Comparison of ENCODE assay signal across 16 cellular contexts in genomic region chr17:75244133-75244866, GRCh38. TPM values are rescaled to one million over a fixed set of nuclear protein-coding genes. Genes with fewer than 3 reads are reported as not detected.
DNase-seq lines count a peak whose midpoint lies in the region; ATAC-seq and TF ChIP-seq lines count a peak whose summit lies in the region.
"Had no signal": no experiment of that assay in that cellular context is flagged by ENCODE, and none has a peak within 500 bp of the region (broad histone marks: within the 10 kb centered on the region; RNA-seq: fewer than 3 reads in every experiment).

No MANE protein-coding gene starts in this region.

- DNase-seq in activated naive CD4-positive, alpha-beta T cell (lab: John Stamatoyannopoulos, UW) = no peak
- DNase-seq in OCI-LY7 (ENCODE audit: low spot score) (peak; percentile 94), aorta (no peak), occipital lobe (lab: John Stamatoyannopoulos, UW) (no peak), KBM-7 (no peak), hepatic stellate cell (ENCODE audit: low spot score) (no peak)
- no peak for DNase-seq in effector memory CD4-positive, alpha-beta T cell
- DNase-seq: activated CD4-positive, alpha-beta T cell treated with anti-CD3 and anti-CD28 coated beads, Interleukin-2, amount 50 U/mL, for 1 hour; amygdala; effector CD4-positive, alpha-beta T cell; heart left ventricle; IMR-90; psoas muscle; stimulated activated CD4-positive, alpha-beta T cell treated with anti-CD3 and anti-CD28 coated beads, Interleukin-4, amount 100 ng/mL, for 24 hours had no signal

- H3K27ac ChIP-seq in OCI-LY7 (ENCODE audit: low read depth, low read length, poor library complexity, severe bottlenecking) (peak overlapping the region; percentile 75), aorta (ENCODE audit: low read depth in 1 of 2, low read length in 2 of 2) (no peak overlapping the region)
- H3K27ac ChIP-seq in effector memory CD4-positive, alpha-beta T cell (ENCODE audit: insufficient read depth, low read length, poor library complexity, severe bottlenecking) = peak overlapping the region; percentile 67
- H3K27ac ChIP-seq: heart left ventricle, psoas muscle, suprapubic skin had no signal

- no peak for ATAC-seq in aorta (ENCODE audit: low FRiP score)
- ATAC-seq: heart left ventricle had no signal

- H3K27me3 Mint-ChIP-seq in activated naive CD4-positive, alpha-beta T cell treated with anti-CD3 and anti-CD28 coated beads, Interleukin-2, amount 50 U/mL, for 24 hours = no peaks in the 10 kb centered on the region

- H3K4me3 ChIP-seq in OCI-LY7 (ENCODE audit: low read depth, low read length, poor library complexity, severe bottlenecking) (peak overlapping the region; percentile 38), aorta (ENCODE audit: low read length in 2 of 2) (no peak overlapping the region)
- no peak overlapping the region for H3K4me3 ChIP-seq in effector memory CD4-positive, alpha-beta T cell (ENCODE audit: insufficient read depth, low read depth, low read length, poor library complexity, severe bottlenecking)
- H3K4me3 ChIP-seq: heart left ventricle, psoas muscle, suprapubic skin had no signal

- H3K36me3 Mint-ChIP-seq in activated naive CD4-positive, alpha-beta T cell treated with anti-CD3 and anti-CD28 coated beads, Interleukin-2, amount 50 U/mL, for 24 hours = peaks cover 10% of the 10 kb centered on the region

- H3K36me3 ChIP-seq in OCI-LY7 (ENCODE audit: insufficient read depth, low read length) (peaks cover 84% of the 10 kb centered on the region), aorta (ENCODE audit: control insufficient read depth in 1 of 2, insufficient read depth in 2 of 2, low read length in 1 of 2) (peaks cover 0 to 9% of the 10 kb centered on the region in 2 donors)
- peaks cover 56% of the 10 kb centered on the region for H3K36me3 ChIP-seq in effector memory CD4-positive, alpha-beta T cell (ENCODE audit: control insufficient read depth, insufficient read depth, low read length)

- WGBS in aorta, 2 donors = 87 to 91% methylated on average over 22 of the region's 22 CpGs

- no peaks in the 10 kb centered on the region for H3K27me3 ChIP-seq in effector memory CD4-positive, alpha-beta T cell (replicated peaks; ENCODE audit: control insufficient read depth, insufficient read depth, low read length, poor library complexity, severe bottlenecking)
- H3K27me3 ChIP-seq in aorta (ENCODE audit: control insufficient read depth in 1 of 2, insufficient read depth in 2 of 2, low read length in 1 of 2) = no peaks in the 10 kb centered on the region
- H3K27me3 ChIP-seq: heart left ventricle, suprapubic skin had no signal

- intact Hi-C loops in OCI-LY7 (cut with micrococcal nuclease; ENCODE audit: unreplicated experiment) = loop anchor here (1.0 to 5.0 kb wide), 2 partner anchors 37 to 168 kb away; partner anchors contain the start of gene NUP85
- intact Hi-C loops in aorta (cut with DNase I) = no loop called here

- no peaks in the 10 kb centered on the region for H3K9me2 ChIP-seq in OCI-LY7 (ENCODE audit: insufficient read depth, low read length)

- H3K27ac Mint-ChIP-seq in activated naive CD4-positive, alpha-beta T cell treated with anti-CD3 and anti-CD28 coated beads, Interleukin-2, amount 50 U/mL, for 24 hours = peak overlapping the region; percentile 39

- CTCF ChIA-PET in OCI-LY7 (lab: Charles Lee; ENCODE audit: unreplicated experiment) = interaction anchor here (0.9 to 1.6 kb wide), 2 partner anchors 16 to 25 kb away, joined by 3 to 6 read pairs; no protein-coding TSS in a partner anchor

- H3K79me2 ChIP-seq in OCI-LY7 (ENCODE audit: insufficient read depth, low read depth, low read length) = peaks cover 13% of the 10 kb centered on the region

- peaks cover 40% of the 10 kb centered on the region for H3K4me1 Mint-ChIP-seq in activated naive CD4-positive, alpha-beta T cell treated with anti-CD3 and anti-CD28 coated beads, Interleukin-2, amount 50 U/mL, for 24 hours

- H3K4me3 Mint-ChIP-seq in activated naive CD4-positive, alpha-beta T cell treated with anti-CD3 and anti-CD28 coated beads, Interleukin-2, amount 50 U/mL, for 24 hours = peak overlapping the region; percentile 12

- H3K9me3 ChIP-seq in OCI-LY7 (ENCODE audit: low read length) (no peaks in the 10 kb centered on the region), aorta (ENCODE audit: control insufficient read depth, low read length) (no peaks in the 10 kb centered on the region)
- no peaks in the 10 kb centered on the region for H3K9me3 ChIP-seq in effector memory CD4-positive, alpha-beta T cell (ENCODE audit: control insufficient read depth, low read length)
- H3K9me3 ChIP-seq: heart left ventricle, psoas muscle, suprapubic skin had no signal

- TF ChIP-seq CTCF in OCI-LY7 (conservative IDR thresholded peaks at IDR 0.05; ENCODE audit: low read length) = no peak

- peak overlapping the region; percentile 1; the same call in 1 of the 2 replicates for H2AFZ ChIP-seq in OCI-LY7 (ENCODE audit: low read length)

- H3K4me2 ChIP-seq in OCI-LY7 (ENCODE audit: low read length) = peak overlapping the region; percentile 70

- BruUV-seq in OCI-LY7 (replicated peaks; lab: Mats Ljungman, UMichigan) = no TSS peak

- in situ Hi-C loops in KBM-7 (cut with MboI; ENCODE audit: low pct_unique_long_range_greater_than_20kb, low sequenced_read_pairs) = no loop called here

- POLR2A ChIA-PET in OCI-LY7 (lab: Charles Lee) = interaction anchor here (0.6 to 1.6 kb wide), 5 partner anchors 16 to 72 kb away, joined by 3 to 13 read pairs (median 5); partner anchors contain the start of genes MRPS7 and NUP85

- H3K4me1 ChIP-seq in OCI-LY7 (ENCODE audit: insufficient read depth, low read length, poor library complexity, severe bottlenecking) = peaks cover 58% of the 10 kb centered on the region
- H3K4me1 ChIP-seq in effector memory CD4-positive, alpha-beta T cell (ENCODE audit: control insufficient read depth, insufficient read depth, low read length, poor library complexity, severe bottlenecking) = peaks cover 33% of the 10 kb centered on the region
- H3K4me1 ChIP-seq in aorta (ENCODE audit: control insufficient read depth in 1 of 2, insufficient read depth in 2 of 2, low read length in 2 of 2) = no peaks in the 10 kb centered on the region

- H4K20me1 ChIP-seq in OCI-LY7 (ENCODE audit: insufficient read depth, low read length) = no peaks in the 10 kb centered on the region

- no peaks in the 10 kb centered on the region for H3K9me3 Mint-ChIP-seq in activated naive CD4-positive, alpha-beta T cell treated with anti-CD3 and anti-CD28 coated beads, Interleukin-2, amount 50 U/mL, for 24 hours

RNA-seq across cellular contexts. Expression of gene GGA3, which starts 17.1 kb away (rescaled TPM):
- 52.3 and 77.6 TPM in 2 replicates for total RNA-seq in OCI-LY7 (2014; rRNA removed; shearing (Covaris generic))
- total RNA-seq in OCI-LY7 (2022) (106 and 122 TPM in 2 replicates), aorta (10 to 100 TPM; 38.9 to 51.0 TPM), occipital lobe (17.6 TPM)
- polyA plus RNA-seq in aorta = 10 to 100 TPM in 1 of 2 donors, 1 to 10 TPM in 1; 5.6 to 30.8 TPM

RNA-seq across cellular contexts. Expression of gene MRPS7, which starts 17.4 kb away (rescaled TPM):
- 123 and 127 TPM in 2 replicates for total RNA-seq in OCI-LY7 (2014; rRNA removed; shearing (Covaris generic))
- total RNA-seq in OCI-LY7 (2022) (90.2 and 103 TPM in 2 replicates), aorta (10 to 100 TPM; 24.6 to 26.6 TPM), occipital lobe (29.5 TPM)
- polyA plus RNA-seq in aorta = 10 to 100 TPM; 37.9 to 38.8 TPM

RNA-seq across cellular contexts. Expression of gene MIF4GD, which starts 26.7 kb away (rescaled TPM):
- total RNA-seq in OCI-LY7 (2014; rRNA removed; shearing (Covaris generic)) = 69.4 and 70.9 TPM in 2 replicates
- total RNA-seq in OCI-LY7 (2022) (132 and 139 TPM in 2 replicates), aorta (10 to 100 TPM; 26.2 to 27.4 TPM), occipital lobe (5.0 TPM)
- polyA plus RNA-seq in aorta = 10 to 100 TPM; 27.7 to 33.0 TPM

RNA-seq across cellular contexts. Expression of gene NUP85, which starts 38.8 kb away (rescaled TPM):
- total RNA-seq in OCI-LY7 (2014; rRNA removed; shearing (Covaris generic)) = 129 and 130 TPM in 2 replicates
- total RNA-seq in OCI-LY7 (2022) (187 and 219 TPM in 2 replicates), aorta (10 to 100 TPM; 71.0 to 76.2 TPM), occipital lobe (25.1 TPM)
- 10 to 100 TPM; 17.2 to 99.5 TPM for polyA plus RNA-seq in aorta

RNA-seq across cellular contexts. Expression of gene SLC25A19, which starts 44.9 kb away (rescaled TPM):
- total RNA-seq in OCI-LY7 (2014; rRNA removed; shearing (Covaris generic)) = 113 TPM in 2 replicates
- total RNA-seq in OCI-LY7 (2022) (118 and 144 TPM in 2 replicates), aorta (10 to 100 TPM in 1 of 2 donors, 1 to 10 TPM in 1; 8.0 to 15.7 TPM), occipital lobe (4.4 TPM)
- polyA plus RNA-seq in aorta = 1 to 10 TPM; 5.0 to 7.8 TPM

Comparison
In these comparisons a context has a peak if more than half of its experiments do, and no peak if none do; other contexts are left out.
1. H3K27ac ChIP-seq: peak in OCI-LY7 (single experiment) and effector memory CD4-positive, alpha-beta T cell (single experiment); none in aorta (0 of 2).